Comparison of ENCODE assay signal across 16 cellular contexts in the genomic region with DNA sequence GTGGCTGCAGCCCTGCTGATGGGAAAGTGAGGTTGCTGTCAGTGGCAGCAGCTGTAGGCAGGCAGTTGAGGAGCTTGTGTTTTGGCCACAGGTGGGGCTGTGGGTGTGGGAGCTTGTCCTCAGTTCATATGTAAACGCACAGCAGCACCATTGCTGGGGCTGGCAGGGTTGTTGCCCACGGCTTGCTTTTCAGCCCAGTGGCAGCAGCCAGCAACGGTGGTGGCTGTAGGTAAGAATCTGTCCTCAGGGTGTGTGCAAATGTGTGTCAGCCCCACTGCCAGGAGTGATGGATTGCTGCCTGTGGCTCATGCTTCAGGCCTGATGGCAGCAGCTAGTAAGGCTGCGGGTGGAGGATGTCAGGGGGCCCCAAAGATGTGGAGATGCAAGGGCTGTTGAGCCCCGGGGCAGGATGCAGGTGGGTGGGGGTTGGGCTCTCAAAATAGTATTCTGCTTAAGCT.
DNase-seq lines count a peak whose midpoint lies in the region; ATAC-seq, FAIRE-seq and TF ChIP-seq lines count a peak whose summit lies in the region.
"Had no signal": no experiment of that assay in that cellular context is flagged by ENCODE, and none has a peak within 500 bp of the region (broad histone marks: within the 10 kb centered on the region; RNA-seq: fewer than 3 reads in every experiment).

No MANE protein-coding gene starts in this region.

- ATAC-seq in activated CD8-positive, alpha-beta memory T cell treated with anti-CD3 and anti-CD28 coated beads, Interleukin-2, amount 10 ng/mL, durations not matched to agents 7 days and 5 days: peak; percentile 50
- peak; percentile 48 for ATAC-seq in stimulated activated effector memory CD8-positive, alpha-beta T cell treated with anti-CD3 and anti-CD28 coated beads, Interleukin-12 subunit alpha, Interleukin-12 subunit beta, amount 100 ng/mL, for 72 hours
- ATAC-seq: A549; naive thymus-derived CD4-positive, alpha-beta T cell had no signal

- peaks cover 3% of the 10 kb centered on the region for H3K36me3 Mint-ChIP-seq in activated CD8-positive, alpha-beta memory T cell treated with anti-CD3 and anti-CD28 coated beads, Interleukin-2, amount 10 ng/mL, durations not matched to agents 7 days and 5 days
- no peaks in the 10 kb centered on the region for H3K36me3 Mint-ChIP-seq in activated T-helper 1 cell treated with anti-CD3 and anti-CD28 coated beads, Interleukin-12 subunit alpha, Interleukin-12 subunit beta, Interleukin-2, Interleukin-4 antibody, amounts not matched to agents 30 ng/mL and 10 ng/mL and 1 ng/mL, durations not matched to agents 14 hours and 24 hours and 36 hours (ENCODE audit: low read depth)
- no peaks in the 10 kb centered on the region for H3K36me3 Mint-ChIP-seq in stimulated activated effector memory CD8-positive, alpha-beta T cell treated with anti-CD3 and anti-CD28 coated beads, Interleukin-12 subunit alpha, Interleukin-12 subunit beta, amount 100 ng/mL, for 72 hours
- peaks cover 19% of the 10 kb centered on the region for H3K36me3 Mint-ChIP-seq in HFFc6 (ENCODE audit: low read depth)

- TF ChIP-seq CTCF in D721Med (IDR thresholded peaks at IDR 0.05; ENCODE audit: insufficient read depth, missing control alignments): no peak
- no peak for TF ChIP-seq CTCF in HFFc6 (IDR thresholded peaks at IDR 0.05)

- peaks cover 54% of the 10 kb centered on the region for H3K4me1 Mint-ChIP-seq in activated CD8-positive, alpha-beta memory T cell treated with anti-CD3 and anti-CD28 coated beads, Interleukin-2, amount 10 ng/mL, durations not matched to agents 7 days and 5 days
- peaks cover 62% of the 10 kb centered on the region for H3K4me1 Mint-ChIP-seq in activated T-helper 1 cell treated with anti-CD3 and anti-CD28 coated beads, Interleukin-12 subunit alpha, Interleukin-12 subunit beta, Interleukin-2, Interleukin-4 antibody, amounts not matched to agents 30 ng/mL and 10 ng/mL and 1 ng/mL, durations not matched to agents 14 hours and 24 hours and 36 hours (ENCODE audit: low read depth)
- H3K4me1 Mint-ChIP-seq in stimulated activated effector memory CD8-positive, alpha-beta T cell treated with anti-CD3 and anti-CD28 coated beads, Interleukin-12 subunit alpha, Interleukin-12 subunit beta, amount 100 ng/mL, for 72 hours: peaks cover 6% of the 10 kb centered on the region
- peaks cover 38% of the 10 kb centered on the region for H3K4me1 Mint-ChIP-seq in HFFc6 (ENCODE audit: low read depth)

- H3K27me3 Mint-ChIP-seq in activated CD8-positive, alpha-beta memory T cell treated with anti-CD3 and anti-CD28 coated beads, Interleukin-2, amount 10 ng/mL, durations not matched to agents 7 days and 5 days: peaks cover 5% of the 10 kb centered on the region
- H3K27me3 Mint-ChIP-seq in activated T-helper 1 cell treated with anti-CD3 and anti-CD28 coated beads, Interleukin-12 subunit alpha, Interleukin-12 subunit beta, Interleukin-2, Interleukin-4 antibody, amounts not matched to agents 30 ng/mL and 10 ng/mL and 1 ng/mL, durations not matched to agents 14 hours and 24 hours and 36 hours (ENCODE audit: insufficient read depth): no peaks in the 10 kb centered on the region
- H3K27me3 Mint-ChIP-seq in HFFc6 (ENCODE audit: insufficient read depth): no peaks in the 10 kb centered on the region; the same call in none of the 2 replicates

- CTCF ChIA-PET in activated CD8-positive, alpha-beta memory T cell treated with anti-CD3 and anti-CD28 coated beads, Interleukin-2, amount 10 ng/mL, durations not matched to agents 7 days and 5 days (lab: Charles Lee): interaction anchor here (1.0 kb wide), 1 partner anchor 22 kb away, joined by 3 read pairs; no protein-coding TSS in a partner anchor

- peak overlapping the region; percentile 61 for H3K4me3 Mint-ChIP-seq in activated CD8-positive, alpha-beta memory T cell treated with anti-CD3 and anti-CD28 coated beads, Interleukin-2, amount 10 ng/mL, durations not matched to agents 7 days and 5 days
- peak overlapping the region; percentile 82 for H3K4me3 Mint-ChIP-seq in activated T-helper 1 cell treated with anti-CD3 and anti-CD28 coated beads, Interleukin-12 subunit alpha, Interleukin-12 subunit beta, Interleukin-2, Interleukin-4 antibody, amounts not matched to agents 30 ng/mL and 10 ng/mL and 1 ng/mL, durations not matched to agents 14 hours and 24 hours and 36 hours
- H3K4me3 Mint-ChIP-seq in stimulated activated effector memory CD8-positive, alpha-beta T cell treated with anti-CD3 and anti-CD28 coated beads, Interleukin-12 subunit alpha, Interleukin-12 subunit beta, amount 100 ng/mL, for 72 hours: no peak overlapping the region
- H3K4me3 Mint-ChIP-seq in HFFc6: no peak overlapping the region
- H3K4me3 Mint-ChIP-seq: endodermal cell had no signal

- DNase-seq in activated CD8-positive, alpha-beta memory T cell treated with anti-CD3 and anti-CD28 coated beads, Interleukin-2, amount 10 ng/mL, durations not matched to agents 7 days and 5 days: peak; percentile 63
- no peak for DNase-seq in activated CD8-positive, alpha-beta memory T cell treated with anti-CD3 and anti-CD28 coated beads, Interleukin-2, amount 50 U/mL, for 48 hours
- peak; percentile 20 for DNase-seq in M059J (ENCODE audit: low read depth)
- no peak for DNase-seq in activated T-helper 1 cell treated with anti-CD3 and anti-CD28 coated beads, Interleukin-12 subunit alpha, Interleukin-12 subunit beta, Interleukin-2, Interleukin-4 antibody, amounts not matched to agents 30 ng/mL and 10 ng/mL and 1 ng/mL, durations not matched to agents 14 hours and 24 hours and 36 hours (ENCODE audit: low spot score)
- no peak for DNase-seq in stimulated activated effector memory CD8-positive, alpha-beta T cell treated with anti-CD3 and anti-CD28 coated beads, Interleukin-12 subunit alpha, Interleukin-12 subunit beta, amount 100 ng/mL, for 72 hours (ENCODE audit: low spot score in 2 of 2)
- no peak for DNase-seq in D721Med (ENCODE audit: insufficient read length, low spot score)
- DNase-seq in NCI-H2029 treated with DMSO at 0.1 percent for 48 hours (lab: John Stamatoyannopoulos, UW): no peak
- no peak for DNase-seq in HFFc6
- DNase-seq: activated gamma-delta T cell; endodermal cell; heart left ventricle; NCI-H146; NCI-H2227 treated with DMSO at 0.1 percent for 48 hours; stimulated activated CD4-positive, alpha-beta T cell treated with anti-CD3 and anti-CD28 coated beads, Interleukin-4, amount 100 ng/mL, for 24 hours had no signal

- H3K9me3 Mint-ChIP-seq in activated CD8-positive, alpha-beta memory T cell treated with anti-CD3 and anti-CD28 coated beads, Interleukin-2, amount 10 ng/mL, durations not matched to agents 7 days and 5 days (ENCODE audit: low read depth): no peaks in the 10 kb centered on the region
- no peaks in the 10 kb centered on the region for H3K9me3 Mint-ChIP-seq in activated T-helper 1 cell treated with anti-CD3 and anti-CD28 coated beads, Interleukin-12 subunit alpha, Interleukin-12 subunit beta, Interleukin-2, Interleukin-4 antibody, amounts not matched to agents 30 ng/mL and 10 ng/mL and 1 ng/mL, durations not matched to agents 14 hours and 24 hours and 36 hours
- no peaks in the 10 kb centered on the region for H3K9me3 Mint-ChIP-seq in stimulated activated effector memory CD8-positive, alpha-beta T cell treated with anti-CD3 and anti-CD28 coated beads, Interleukin-12 subunit alpha, Interleukin-12 subunit beta, amount 100 ng/mL, for 72 hours
- no peaks in the 10 kb centered on the region for H3K9me3 Mint-ChIP-seq in HFFc6
- H3K9me3 Mint-ChIP-seq: endodermal cell had no signal

- intact Hi-C loops in activated T-helper 1 cell treated with anti-CD3 and anti-CD28 coated beads, Interleukin-12 subunit alpha, Interleukin-12 subunit beta, Interleukin-2, Interleukin-4 antibody, amounts not matched to agents 30 ng/mL and 10 ng/mL and 1 ng/mL, durations not matched to agents 14 hours and 24 hours and 36 hours (cut with micrococcal nuclease): loop anchor here (2.0 to 5.0 kb wide), 3 partner anchors 18 to 292 kb away; no protein-coding TSS in a partner anchor

- peak overlapping the region; percentile 79 for H3K27ac Mint-ChIP-seq in activated CD8-positive, alpha-beta memory T cell treated with anti-CD3 and anti-CD28 coated beads, Interleukin-2, amount 10 ng/mL, durations not matched to agents 7 days and 5 days
- peak overlapping the region; percentile 79 for H3K27ac Mint-ChIP-seq in activated T-helper 1 cell treated with anti-CD3 and anti-CD28 coated beads, Interleukin-12 subunit alpha, Interleukin-12 subunit beta, Interleukin-2, Interleukin-4 antibody, amounts not matched to agents 30 ng/mL and 10 ng/mL and 1 ng/mL, durations not matched to agents 14 hours and 24 hours and 36 hours
- H3K27ac Mint-ChIP-seq in stimulated activated effector memory CD8-positive, alpha-beta T cell treated with anti-CD3 and anti-CD28 coated beads, Interleukin-12 subunit alpha, Interleukin-12 subunit beta, amount 100 ng/mL, for 72 hours: no peak overlapping the region
- no peak overlapping the region for H3K27ac Mint-ChIP-seq in HFFc6
- H3K27ac Mint-ChIP-seq: endodermal cell had no signal

- no peak for FAIRE-seq in D721Med (lab: Jason Lieb, UNC)
- FAIRE-seq: A549 had no signal

Comparison
In these comparisons a context has a peak if more than half of its experiments do, and no peak if none do; other contexts are left out.
1. DNase-seq: peak in activated CD8-positive, alpha-beta memory T cell treated with anti-CD3 and anti-CD28 coated beads, Interleukin-2, amount 10 ng/mL, durations not matched to agents 7 days and 5 days (single experiment) and M059J (single experiment); none in activated CD8-positive, alpha-beta memory T cell treated with anti-CD3 and anti-CD28 coated beads, Interleukin-2, amount 50 U/mL, for 48 hours (single experiment), activated T-helper 1 cell treated with anti-CD3 and anti-CD28 coated beads, Interleukin-12 subunit alpha, Interleukin-12 subunit beta, Interleukin-2, Interleukin-4 antibody, amounts not matched to agents 30 ng/mL and 10 ng/mL and 1 ng/mL, durations not matched to agents 14 hours and 24 hours and 36 hours (single experiment), stimulated activated effector memory CD8-positive, alpha-beta T cell treated with anti-CD3 and anti-CD28 coated beads, Interleukin-12 subunit alpha, Interleukin-12 subunit beta, amount 100 ng/mL, for 72 hours (0 of 2), D721Med (single experiment), NCI-H2029 treated with DMSO at 0.1 percent for 48 hours (single experiment) and HFFc6 (single experiment).
2. H3K27ac Mint-ChIP-seq: peak in activated CD8-positive, alpha-beta memory T cell treated with anti-CD3 and anti-CD28 coated beads, Interleukin-2, amount 10 ng/mL, durations not matched to agents 7 days and 5 days (single experiment) and activated T-helper 1 cell treated with anti-CD3 and anti-CD28 coated beads, Interleukin-12 subunit alpha, Interleukin-12 subunit beta, Interleukin-2, Interleukin-4 antibody, amounts not matched to agents 30 ng/mL and 10 ng/mL and 1 ng/mL, durations not matched to agents 14 hours and 24 hours and 36 hours (single experiment); none in stimulated activated effector memory CD8-positive, alpha-beta T cell treated with anti-CD3 and anti-CD28 coated beads, Interleukin-12 subunit alpha, Interleukin-12 subunit beta, amount 100 ng/mL, for 72 hours (single experiment) and HFFc6 (single experiment).
3. H3K4me3 Mint-ChIP-seq: peak in activated CD8-positive, alpha-beta memory T cell treated with anti-CD3 and anti-CD28 coated beads, Interleukin-2, amount 10 ng/mL, durations not matched to agents 7 days and 5 days (single experiment) and activated T-helper 1 cell treated with anti-CD3 and anti-CD28 coated beads, Interleukin-12 subunit alpha, Interleukin-12 subunit beta, Interleukin-2, Interleukin-4 antibody, amounts not matched to agents 30 ng/mL and 10 ng/mL and 1 ng/mL, durations not matched to agents 14 hours and 24 hours and 36 hours (single experiment); none in stimulated activated effector memory CD8-positive, alpha-beta T cell treated with anti-CD3 and anti-CD28 coated beads, Interleukin-12 subunit alpha, Interleukin-12 subunit beta, amount 100 ng/mL, for 72 hours (single experiment) and HFFc6 (single experiment).